17 cellular contexts compared by ENCODE assay signal in the genomic region with DNA sequence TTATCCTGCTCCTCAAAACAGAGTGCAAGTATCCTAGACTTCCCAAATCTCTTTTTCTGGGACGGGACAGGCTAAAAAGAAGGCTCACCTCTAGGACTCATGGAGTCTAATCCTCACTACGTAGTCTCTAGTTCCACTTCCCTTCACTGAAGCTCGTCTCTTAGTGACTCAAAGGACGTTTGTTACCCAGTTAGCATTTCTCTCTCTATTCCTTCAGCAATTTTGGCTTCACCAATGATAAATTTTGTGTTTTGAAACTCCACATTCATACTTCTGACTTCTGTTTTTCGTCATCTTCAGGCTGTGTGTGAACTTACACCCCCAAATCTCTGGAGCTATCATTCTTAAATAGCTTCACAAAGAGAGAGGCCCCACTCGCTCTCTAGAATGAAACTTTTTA.
DNase-seq lines count a peak whose midpoint lies in the region; ATAC-seq and TF ChIP-seq lines count a peak whose summit lies in the region.
"Had no signal": no experiment of that assay in that cellular context is flagged by ENCODE, and none has a peak within 500 bp of the region (broad histone marks: within the 10 kb centered on the region; RNA-seq: fewer than 3 reads in every experiment).

No MANE protein-coding gene starts in this region.

- peak; percentile 52 for ATAC-seq in GM19351 (IDR thresholded peaks at IDR 0.05; ENCODE audit: unreplicated experiment)
- peak; percentile 66 for ATAC-seq in HG02870 (IDR thresholded peaks at IDR 0.05; ENCODE audit: unreplicated experiment)
- peak; percentile 52 for ATAC-seq in HG03565 (IDR thresholded peaks at IDR 0.05; ENCODE audit: unreplicated experiment)
- ATAC-seq: K562 had no signal

- H3K9me3 ChIP-seq in esophagus muscularis mucosa (no peaks in the 10 kb centered on the region), BE2C (no peaks in the 10 kb centered on the region)
- H3K9me3 ChIP-seq: tibial artery had no signal

- H3K27ac ChIP-seq in esophagus muscularis mucosa (replicated peaks in 1 of 4), result no peak overlapping the region
- H3K27ac ChIP-seq: tibial artery had no signal

- whole genome bisulfite sequencing in esophagus muscularis mucosa, result 66% methylated on average over 6 of the region's 6 CpGs

- H3K4me1 ChIP-seq in esophagus muscularis mucosa, result no peaks in the 10 kb centered on the region
- H3K4me1 ChIP-seq in BE2C, result no peaks in the 10 kb centered on the region
- H3K4me1 ChIP-seq: tibial artery had no signal

- intact Hi-C loops in esophagus muscularis mucosa (cut with DNase I), result no loop called here

- no peaks in the 10 kb centered on the region for H3K27me3 ChIP-seq in esophagus muscularis mucosa
- H3K27me3 ChIP-seq in BE2C, result no peaks in the 10 kb centered on the region
- H3K27me3 ChIP-seq: tibial artery had no signal

- TF ChIP-seq POLR2A in esophagus muscularis mucosa (IDR thresholded peaks at IDR 0.05; ENCODE audit: low read depth), result no peak

- H3K4me3 ChIP-seq in GM12865 (ENCODE audit: low read depth, low read length) (no peak overlapping the region), esophagus muscularis mucosa (no peak overlapping the region), BE2C (ENCODE audit: low read depth, low read length) (no peak overlapping the region)
- H3K4me3 ChIP-seq: K562, tibial artery had no signal

- TF ChIP-seq EP300 in esophagus muscularis mucosa (IDR thresholded peaks at IDR 0.05), result no peak

- no peak for TF ChIP-seq CTCF in GM12865 (IDR thresholded peaks at IDR 0.05; ENCODE audit: insufficient read depth, low read depth, low read length, missing control alignments)
- TF ChIP-seq CTCF in esophagus muscularis mucosa (IDR thresholded peaks at IDR 0.05), result no peak
- no peak for TF ChIP-seq CTCF in BE2C (IDR thresholded peaks at IDR 0.05; ENCODE audit: low read depth, low read length)

- H3K36me3 ChIP-seq in esophagus muscularis mucosa, result no peaks in the 10 kb centered on the region
- no peaks in the 10 kb centered on the region for H3K36me3 ChIP-seq in BE2C
- H3K36me3 ChIP-seq: tibial artery had no signal

- DNase-seq in GM12865 (ENCODE audit: low read depth), result peak; percentile 72
- DNase-seq in esophagus muscularis mucosa (ENCODE audit: extremely low spot score), result no peak
- no peak for DNase-seq in NCI-H146 treated with DMSO at 0.1 percent for 48 hours (lab: John Stamatoyannopoulos, UW; ENCODE audit: unreplicated experiment)
- no peak for DNase-seq in BE2C
- DNase-seq in activated T-cell treated with anti-CD3 and anti-CD28 coated beads, Interleukin-2, amount 50 U/mL, for 48 hours, result no peak
- DNase-seq: activated CD4-positive, alpha-beta T cell treated with anti-CD3 and anti-CD28 coated beads, Interleukin-2, amount 50 U/mL, for 1 hour; amniotic stem cell; cortex of kidney; hypothalamus; NCI-H1694; NCI-H526 treated with DMSO at 0.1 percent for 48 hours; stimulated activated CD4-positive, alpha-beta T cell treated with anti-CD3 and anti-CD28 coated beads, Interleukin-15, amount 100 ng/mL, for 24 hours; tibial artery had no signal
